ENCODE assay signal across 23 cellular contexts in genomic region chr10:16117305-16117695, GRCh38.
"Had no signal": no experiment of that assay in that cellular context is flagged by ENCODE, and none has a peak within 500 bp of the region (broad histone marks: within the 10 kb centered on the region; RNA-seq: fewer than 3 reads in every experiment).

No MANE protein-coding gene starts in this region.

- ATAC-seq: left cardiac atrium; natural killer cell; stimulated activated memory B cell treated with anti-CD40 and anti-IgM and Interleukin-4, amounts not matched to agents 10 μg/mL and 1 μg/mL and 100 μg/mL, for 72 hours; stimulated activated naive CD8-positive, alpha-beta T cell treated with anti-CD3 and anti-CD28 coated beads, Interleukin-15, amount 100 ng/mL, for 72 hours had no signal

- H3K4me2 ChIP-seq: hepatocyte, smooth muscle cell had no signal

- H2AFZ ChIP-seq: hepatocyte had no signal

- H3K4me3 ChIP-seq: hepatocyte, lung, ovary, right atrium auricular region, right lobe of liver, smooth muscle cell, tibial nerve, vagina had no signal

- H3K27me3 ChIP-seq: hepatocyte, ovary, right atrium auricular region, right lobe of liver, tibial nerve, vagina had no signal

- H3K27ac ChIP-seq: hepatocyte, ovary, right atrium auricular region, right lobe of liver, tibial nerve, vagina had no signal

- DNase-seq: kidney glomerular epithelial cell; left cardiac atrium; mesendoderm; naive B cell; natural killer cell; nephron progenitor cell; ovary; right lobe of liver; stimulated activated CD4-positive, alpha-beta T cell treated with anti-CD3 and anti-CD28 coated beads, Interleukin-1b, Interleukin-23, amount 100 ng/mL, for 48 hours; stimulated activated CD4-positive, alpha-beta T cell treated with anti-CD3 and anti-CD28 coated beads, Interleukin-2, amount 100 ng/mL, for 48 hours; stimulated activated CD4-positive, alpha-beta T cell treated with anti-CD3 and anti-CD28 coated beads, Interleukin-4, amount 100 ng/mL, for 4 hours; stimulated activated CD8-positive, alpha-beta memory T cell treated with anti-CD3 and anti-CD28 coated beads, Interleukin-4, amount 100 ng/mL, for 48 hours; stimulated activated naive CD4-positive, alpha-beta T cell treated with Interleukin-2 at 50 U/mL for 16 hours; stimulated activated naive CD8-positive, alpha-beta T cell treated with anti-CD3 and anti-CD28 coated beads, Interleukin-15, amount 100 ng/mL, for 72 hours; substantia nigra had no signal

- FAIRE-seq: keratinocyte had no signal

- H3K36me3 ChIP-seq: ovary, right atrium auricular region, right lobe of liver, tibial nerve, vagina had no signal

- H3K79me2 ChIP-seq: hepatocyte had no signal

- H3K9me3 ChIP-seq: ovary, right atrium auricular region, right lobe of liver, tibial nerve, vagina had no signal

- H3K4me1 ChIP-seq: right atrium auricular region, right lobe of liver, tibial nerve, vagina had no signal
